Comparison of ENCODE assay signal across 1 cellular context in genomic region chr11:33668951-33669596, GRCh38.
TF ChIP-seq lines count a peak whose summit lies in the region.

No MANE protein-coding gene starts in this region.

TF ChIP-seq in GM23338, 12 proteins besides CTCF, POLR2A, EP300 and RAD21 (continued from another document):
- no peak for TF ChIP-seq ZNF462 (CRISPR knock-in tag; IDR thresholded peaks at IDR 0.05)
- no peak for TF ChIP-seq NANOG (IDR thresholded peaks at IDR 0.05; ENCODE audit: borderline replicate concordance)
- no peak for TF ChIP-seq REST (IDR thresholded peaks at IDR 0.05; ENCODE audit: unreplicated experiment)
